36 cellular contexts compared by ENCODE assay signal in the genomic region with DNA sequence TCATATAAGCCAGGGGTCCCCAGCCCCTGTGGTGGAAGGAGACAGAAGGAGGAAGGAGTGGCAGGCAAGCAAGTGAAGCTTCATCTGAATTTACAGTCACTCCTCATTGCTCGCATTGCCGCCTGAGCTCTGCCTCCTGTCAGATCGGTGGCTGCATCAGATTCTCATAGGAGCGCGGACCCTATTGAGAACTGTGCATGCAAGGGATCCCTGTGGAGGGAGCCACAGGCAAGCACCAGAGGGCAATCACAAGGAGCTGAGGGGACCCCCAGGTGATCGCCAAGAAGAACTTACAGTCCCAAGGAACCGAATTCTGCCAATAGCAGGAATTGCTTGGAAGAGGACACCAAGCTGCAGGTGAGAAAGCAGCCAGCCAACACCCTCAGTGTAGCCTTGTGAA.
"Had no signal": no experiment of that assay in that cellular context is flagged by ENCODE, and none has a peak within 500 bp of the region (broad histone marks: within the 10 kb centered on the region; RNA-seq: fewer than 3 reads in every experiment).

No MANE protein-coding gene starts in this region.

- DNase-seq: activated B cell treated with CpG ODN at 0.5 μM for 24 hours; activated CD4-positive, alpha-beta memory T cell treated with anti-CD3 and anti-CD28 coated beads, Interleukin-2, amount 10 ng/mL, durations not matched to agents 7 days and 5 days; activated CD4-positive, alpha-beta T cell treated with anti-CD3 and anti-CD28 coated beads for 4 hours; activated CD4-positive, alpha-beta T cell treated with anti-CD3 and anti-CD28 coated beads, Interleukin-2, amount 10 ng/mL, durations not matched to agents 24 days and 14 days; activated CD4-positive, alpha-beta T cell treated with anti-CD3 and anti-CD28 coated beads, Interleukin-2, amount 50 U/mL, for 1 hour; activated CD4-positive, alpha-beta T cell treated with anti-CD3 and anti-CD28 coated beads, Interleukin-2, amount 50 U/mL, for 48 hours; activated CD4-positive, CD25-positive, alpha-beta regulatory T cell treated with anti-CD3 and anti-CD28 coated beads, Interleukin-2, amount 50 U/mL, for 72 hours; activated CD8-positive, alpha-beta memory T cell treated with anti-CD3 and anti-CD28 coated beads for 24 hours; activated CD8-positive, alpha-beta memory T cell treated with anti-CD3 and anti-CD28 coated beads, Interleukin-2, amount 10 ng/mL, durations not matched to agents 7 days and 5 days; activated CD8-positive, alpha-beta memory T cell treated with anti-CD3 and anti-CD28 coated beads, Interleukin-2, amount 50 U/mL, for 48 hours; activated CD8-positive, alpha-beta T cell treated with anti-CD3 and anti-CD28 coated beads, Interleukin-2, amount 10 ng/mL, durations not matched to agents 7 days and 5 days; activated effector memory CD4-positive, alpha-beta T cell treated with Interleukin-2 at 50 U/mL for 16 hours; activated gamma-delta T cell; activated naive CD4-positive, alpha-beta T cell treated with anti-CD3 and anti-CD28 coated beads, Interleukin-2, amount 10 ng/mL, durations not matched to agents 7 days and 5 days; activated naive CD4-positive, alpha-beta T cell treated with Interleukin-2 at 50 U/mL for 16 hours; activated naive CD8-positive, alpha-beta T cell treated with anti-CD3 and anti-CD28 coated beads, Interleukin-2, amount 10 ng/mL, durations not matched to agents 7 days and 5 days; activated naive CD8-positive, alpha-beta T cell treated with anti-CD3 and anti-CD28 coated beads, Interleukin-2, amount 50 U/mL, for 24 hours; activated T-cell treated with anti-CD3 and anti-CD28 coated beads, Interleukin-2, amount 50 U/mL, for 24 hours; activated T-cell treated with anti-CD3 and anti-CD28 coated beads, Interleukin-2, amount 50 U/mL, for 48 hours; amygdala; anterior cingulate cortex; caudate nucleus; cerebellar nuclear complex; T-helper 1 cell; T-helper 2 cell; T-helper 9 cell had no signal

- H3K9me3 ChIP-seq: ascending aorta had no signal

- H3K27ac Mint-ChIP-seq: activated B cell treated with CpG ODN at 0.5 μM for 24 hours; activated CD4-positive, alpha-beta memory T cell treated with anti-CD3 and anti-CD28 coated beads, Interleukin-2, amount 10 ng/mL, durations not matched to agents 7 days and 5 days; activated CD4-positive, alpha-beta T cell treated with anti-CD3 and anti-CD28 coated beads, Interleukin-2, amount 10 ng/mL, durations not matched to agents 24 days and 14 days; activated CD8-positive, alpha-beta memory T cell treated with anti-CD3 and anti-CD28 coated beads, Interleukin-2, amount 10 ng/mL, durations not matched to agents 7 days and 5 days; activated CD8-positive, alpha-beta T cell treated with anti-CD3 and anti-CD28 coated beads, Interleukin-2, amount 10 ng/mL, durations not matched to agents 7 days and 5 days; activated naive CD4-positive, alpha-beta T cell treated with anti-CD3 and anti-CD28 coated beads, Interleukin-2, amount 10 ng/mL, durations not matched to agents 7 days and 5 days; activated naive CD4-positive, alpha-beta T cell treated with anti-CD3 and anti-CD28 coated beads, Interleukin-2, amount 50 U/mL, for 24 hours; activated naive CD8-positive, alpha-beta T cell; activated naive CD8-positive, alpha-beta T cell treated with anti-CD3 and anti-CD28 coated beads, Interleukin-2, amount 10 ng/mL, durations not matched to agents 7 days and 5 days; activated naive CD8-positive, alpha-beta T cell treated with anti-CD3 and anti-CD28 coated beads, Interleukin-2, amount 50 U/mL, for 24 hours; activated T-cell treated with anti-CD3 and anti-CD28 coated beads, Interleukin-2, amount 50 U/mL, for 24 hours; activated T-helper 2 cell treated with anti-CD3 and anti-CD28 coated beads, Interferon-gamma antibody, Interleukin-2, Interleukin-4, amounts not matched to agents 10 μg/mL and 5 μg/mL and 100 μg/mL, durations not matched to agents 14 hours and 24 hours and 36 hours; brain; T-helper 1 cell treated with Interleukin-12 subunit alpha and Interleukin-12 subunit beta and Interleukin-4 antibody, amounts not matched to agents 30 μg/mL and 1 μg/mL, for 36 hours; T-helper 2 cell treated with Interferon-gamma antibody and Interleukin-4, amounts not matched to agents 5 μg/mL and 100 μg/mL, for 36 hours had no signal

- H3K4me1 Mint-ChIP-seq: activated CD4-positive, alpha-beta memory T cell treated with anti-CD3 and anti-CD28 coated beads, Interleukin-2, amount 10 ng/mL, durations not matched to agents 7 days and 5 days; activated CD4-positive, alpha-beta T cell treated with anti-CD3 and anti-CD28 coated beads, Interleukin-2, amount 10 ng/mL, durations not matched to agents 24 days and 14 days had no signal

- H3K27me3 ChIP-seq: ascending aorta had no signal

- H3K4me3 Mint-ChIP-seq: activated B cell treated with CpG ODN at 0.5 μM for 24 hours; activated CD4-positive, alpha-beta memory T cell treated with anti-CD3 and anti-CD28 coated beads, Interleukin-2, amount 10 ng/mL, durations not matched to agents 7 days and 5 days; activated CD4-positive, alpha-beta T cell treated with anti-CD3 and anti-CD28 coated beads, Interleukin-2, amount 10 ng/mL, durations not matched to agents 24 days and 14 days; activated CD8-positive, alpha-beta memory T cell treated with anti-CD3 and anti-CD28 coated beads, Interleukin-2, amount 10 ng/mL, durations not matched to agents 7 days and 5 days; activated CD8-positive, alpha-beta T cell treated with anti-CD3 and anti-CD28 coated beads, Interleukin-2, amount 10 ng/mL, durations not matched to agents 7 days and 5 days; activated naive CD4-positive, alpha-beta T cell treated with anti-CD3 and anti-CD28 coated beads, Interleukin-2, amount 10 ng/mL, durations not matched to agents 7 days and 5 days; activated naive CD4-positive, alpha-beta T cell treated with anti-CD3 and anti-CD28 coated beads, Interleukin-2, amount 50 U/mL, for 24 hours; activated naive CD8-positive, alpha-beta T cell; activated naive CD8-positive, alpha-beta T cell treated with anti-CD3 and anti-CD28 coated beads, Interleukin-2, amount 10 ng/mL, durations not matched to agents 7 days and 5 days; activated naive CD8-positive, alpha-beta T cell treated with anti-CD3 and anti-CD28 coated beads, Interleukin-2, amount 50 U/mL, for 24 hours; activated T-cell treated with anti-CD3 and anti-CD28 coated beads, Interleukin-2, amount 50 U/mL, for 24 hours; brain; central memory CD8-positive, alpha-beta T cell; T-helper 1 cell treated with Interleukin-12 subunit alpha and Interleukin-12 subunit beta and Interleukin-4 antibody, amounts not matched to agents 30 μg/mL and 1 μg/mL, for 36 hours; T-helper 2 cell treated with Interferon-gamma antibody and Interleukin-4, amounts not matched to agents 5 μg/mL and 100 μg/mL, for 36 hours had no signal

- H3K4me3 ChIP-seq: ascending aorta, cardiac muscle cell had no signal

- H3K27ac ChIP-seq: ascending aorta, cardiac muscle cell, VCaP had no signal

- H3K9me3 Mint-ChIP-seq: activated B cell treated with CpG ODN at 0.5 μM for 24 hours; activated CD4-positive, alpha-beta memory T cell treated with anti-CD3 and anti-CD28 coated beads, Interleukin-2, amount 10 ng/mL, durations not matched to agents 7 days and 5 days; activated CD4-positive, alpha-beta T cell treated with anti-CD3 and anti-CD28 coated beads, Interleukin-2, amount 10 ng/mL, durations not matched to agents 24 days and 14 days; activated naive CD4-positive, alpha-beta T cell treated with anti-CD3 and anti-CD28 coated beads, Interleukin-2, amount 10 ng/mL, durations not matched to agents 7 days and 5 days; activated naive CD4-positive, alpha-beta T cell treated with anti-CD3 and anti-CD28 coated beads, Interleukin-2, amount 50 U/mL, for 24 hours; activated naive CD8-positive, alpha-beta T cell treated with anti-CD3 and anti-CD28 coated beads, Interleukin-2, amount 10 ng/mL, durations not matched to agents 7 days and 5 days; activated naive CD8-positive, alpha-beta T cell treated with anti-CD3 and anti-CD28 coated beads, Interleukin-2, amount 50 U/mL, for 24 hours; activated T-cell treated with anti-CD3 and anti-CD28 coated beads, Interleukin-2, amount 50 U/mL, for 24 hours; activated T-helper 2 cell treated with anti-CD3 and anti-CD28 coated beads, Interferon-gamma antibody, Interleukin-2, Interleukin-4, amounts not matched to agents 10 μg/mL and 5 μg/mL and 100 μg/mL, durations not matched to agents 14 hours and 24 hours and 36 hours; central memory CD8-positive, alpha-beta T cell; T-helper 1 cell treated with Interleukin-12 subunit alpha and Interleukin-12 subunit beta and Interleukin-4 antibody, amounts not matched to agents 30 μg/mL and 1 μg/mL, for 36 hours; T-helper 2 cell treated with Interferon-gamma antibody and Interleukin-4, amounts not matched to agents 5 μg/mL and 100 μg/mL, for 36 hours had no signal

- H3K36me3 ChIP-seq: ascending aorta, cardiac muscle cell had no signal

- H3K36me3 Mint-ChIP-seq: activated CD8-positive, alpha-beta memory T cell treated with anti-CD3 and anti-CD28 coated beads, Interleukin-2, amount 10 ng/mL, durations not matched to agents 7 days and 5 days; activated naive CD4-positive, alpha-beta T cell treated with anti-CD3 and anti-CD28 coated beads, Interleukin-2, amount 10 ng/mL, durations not matched to agents 7 days and 5 days; activated naive CD4-positive, alpha-beta T cell treated with anti-CD3 and anti-CD28 coated beads, Interleukin-2, amount 50 U/mL, for 24 hours; activated naive CD8-positive, alpha-beta T cell; activated naive CD8-positive, alpha-beta T cell treated with anti-CD3 and anti-CD28 coated beads, Interleukin-2, amount 10 ng/mL, durations not matched to agents 7 days and 5 days; brain had no signal

- H3K27me3 Mint-ChIP-seq: activated naive CD4-positive, alpha-beta T cell treated with anti-CD3 and anti-CD28 coated beads, Interleukin-2, amount 50 U/mL, for 24 hours had no signal

- H3K4me1 ChIP-seq: ascending aorta had no signal

- ATAC-seq: activated CD8-positive, alpha-beta memory T cell treated with anti-CD3 and anti-CD28 coated beads, Interleukin-2, amount 10 ng/mL, durations not matched to agents 7 days and 5 days; activated CD8-positive, alpha-beta T cell treated with anti-CD3 and anti-CD28 coated beads, Interleukin-2, amount 10 ng/mL, durations not matched to agents 7 days and 5 days; activated naive CD8-positive, alpha-beta T cell treated with anti-CD3 and anti-CD28 coated beads, Interleukin-2, amount 50 U/mL, for 24 hours had no signal
